ENCODE assay signal across 11 cellular contexts in the genomic region with DNA sequence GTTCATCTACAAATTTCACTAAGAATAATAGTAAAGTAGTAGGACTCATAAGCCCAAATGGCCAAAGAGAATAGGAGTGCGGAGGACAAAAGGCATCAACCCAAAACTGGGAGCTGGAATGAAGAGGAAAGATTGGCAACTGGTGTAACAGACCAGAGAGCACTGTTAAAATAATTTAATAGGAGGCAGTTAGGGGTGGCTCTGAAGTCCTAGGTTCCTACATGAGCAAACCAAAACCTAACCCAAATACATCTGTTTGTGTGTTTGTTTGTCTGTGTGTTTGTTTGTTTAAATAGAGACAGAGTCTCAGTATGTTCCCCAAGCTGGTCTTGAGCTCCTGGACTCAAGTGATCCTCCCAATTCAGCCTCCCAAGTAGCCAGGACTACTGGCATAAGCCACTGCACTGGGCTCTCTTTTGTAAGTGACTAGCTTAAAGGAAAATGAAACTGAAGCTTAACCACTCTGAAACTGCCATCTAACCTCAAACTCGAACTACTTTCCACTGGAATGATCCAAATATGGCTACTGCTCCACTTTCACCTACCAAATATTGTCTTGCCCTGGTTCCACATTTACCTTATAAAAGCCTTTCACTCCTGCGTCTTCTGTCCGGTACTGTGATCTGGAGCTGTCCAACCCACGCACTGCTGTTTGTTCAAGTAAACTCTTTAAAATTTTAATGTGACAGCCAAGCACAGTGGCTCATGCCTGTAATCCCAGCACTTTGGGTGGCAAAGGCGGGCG.
A peak's percentile ranks its signal among the peaks of the same experiment; 100 is the strongest.
DNase-seq lines count a peak whose midpoint lies in the region; ATAC-seq, FAIRE-seq and TF ChIP-seq lines count a peak whose summit lies in the region.
"Had no signal": no experiment of that assay in that cellular context is flagged by ENCODE, and none has a peak within 500 bp of the region (broad histone marks: within the 10 kb centered on the region; RNA-seq: fewer than 3 reads in every experiment).

No MANE protein-coding gene starts in this region.

- H3K9me3 ChIP-seq in liver (ENCODE audit: control insufficient read depth in 4 of 4, low read length in 3 of 4): no peaks in the 10 kb centered on the region
- H3K9me3 ChIP-seq in HepG2 (ENCODE audit: low read length): peaks cover 6% of the 10 kb centered on the region; the same call in 1 of the 2 replicates
- H3K9me3 ChIP-seq in Karpas-422 (ENCODE audit: low read length): no peaks in the 10 kb centered on the region
- H3K9me3 ChIP-seq: SJSA1 had no signal

- ATAC-seq in HepG2 (no peak), HG02870 (IDR thresholded peaks at IDR 0.05; ENCODE audit: unreplicated experiment) (peak; percentile 93)
- ATAC-seq in stimulated activated naive CD8-positive, alpha-beta T cell treated with anti-CD3 and anti-CD28 coated beads, Interleukin-15, Interleukin-2, amounts not matched to agents 100 U/mL and 50 U/mL, for 24 hours: peak; percentile 71
- ATAC-seq: gastroesophageal sphincter had no signal

- no peak for FAIRE-seq in HepG2 (lab: Jason Lieb, UNC)
- FAIRE-seq: HTR-8/SVneo had no signal

- no peak overlapping the region for H3K4me2 ChIP-seq in HepG2 (ENCODE audit: low read depth, low read length)
- H3K4me2 ChIP-seq in Karpas-422 (ENCODE audit: low read depth, low read length, poor library complexity, severe bottlenecking): no peak overlapping the region

- no peak for TF ChIP-seq RAD21 in liver (IDR thresholded peaks at IDR 0.05)
- TF ChIP-seq RAD21 in HepG2 (CRISPR knock-in tag; IDR thresholded peaks at IDR 0.05): no peak

- no peak for DNase-seq in HepG2 (ENCODE audit: low spot score)
- DNase-seq in MV-4-11 (lab: John Stamatoyannopoulos, UW): peak; percentile 82
- no peak for DNase-seq in stimulated activated naive CD8-positive, alpha-beta T cell treated with anti-CD3 and anti-CD28 coated beads, Interleukin-15, Interleukin-2, amounts not matched to agents 100 U/mL and 50 U/mL, for 24 hours
- DNase-seq in activated effector memory CD4-positive, alpha-beta T cell treated with Interleukin-2 at 50 U/mL for 16 hours: no peak
- DNase-seq in Karpas-422: no peak
- no peak for DNase-seq in lower leg skin (ENCODE audit: low spot score in 2 of 2)

- H3K27me3 ChIP-seq in liver (ENCODE audit: control insufficient read depth in 4 of 4, insufficient read depth in 4 of 4, low read length in 3 of 4) (no peaks in the 10 kb centered on the region), HepG2 (ENCODE audit: control insufficient read depth in 1 of 2, insufficient read depth in 2 of 2, low read length in 2 of 2) (no peaks in the 10 kb centered on the region), Karpas-422 (ENCODE audit: low read length) (no peaks in the 10 kb centered on the region)
- H3K27me3 ChIP-seq: gastroesophageal sphincter, SJSA1 had no signal

- TF ChIP-seq POLR2A in HepG2 (IDR thresholded peaks at IDR 0.05; ENCODE audit: insufficient read depth in 1 of 2, low read depth in 2 of 2, low read length in 2 of 2): no peak
- no peak for TF ChIP-seq POLR2A in lower leg skin (IDR thresholded peaks at IDR 0.05)

- no peaks in the 10 kb centered on the region for H4K20me1 ChIP-seq in HepG2 (ENCODE audit: insufficient read depth, low read length)
- no peaks in the 10 kb centered on the region for H4K20me1 ChIP-seq in Karpas-422 (ENCODE audit: insufficient read depth, low read depth, low read length)

- H2AFZ ChIP-seq in HepG2 (ENCODE audit: low read length): no peak overlapping the region
- H2AFZ ChIP-seq in Karpas-422 (ENCODE audit: low read length): no peak overlapping the region

- peaks cover 0 to 6% (median 2%) of the 10 kb centered on the region in 4 donors for H3K4me1 ChIP-seq in liver (ENCODE audit: control insufficient read depth in 4 of 4, insufficient read depth in 4 of 4, low read length in 3 of 4)
- peaks cover 45% of the 10 kb centered on the region for H3K4me1 ChIP-seq in HepG2 (ENCODE audit: insufficient read depth, low read length)
- H3K4me1 ChIP-seq in Karpas-422 (ENCODE audit: low read length): no peaks in the 10 kb centered on the region
- H3K4me1 ChIP-seq: gastroesophageal sphincter had no signal

- no TSS peak for BruUV-seq in HepG2 (replicated peaks; lab: Mats Ljungman, UMichigan)

- WGBS in liver: 77% methylated on average over 7 of the region's 7 CpGs
- 96% methylated on average over 7 of the region's 7 CpGs for WGBS in HepG2 (ENCODE audit: low lambda C conversion rate)
- 76 to 87% methylated on average over 7 of the region's 7 CpGs for WGBS in lower leg skin, 2 donors

- TF ChIP-seq CTCF in liver (IDR thresholded peaks at IDR 0.05; ENCODE audit: low read depth, low read length, missing input control) (no peak), HepG2 (CRISPR knock-in tag; IDR thresholded peaks at IDR 0.05) (no peak), lower leg skin (IDR thresholded peaks at IDR 0.05) (no peak)

- intact Hi-C loops in HepG2 (cut with micrococcal nuclease; ENCODE audit: unreplicated experiment): no loop called here
- intact Hi-C loops in lower leg skin (cut with DNase I; ENCODE audit: low total_unique reads): no loop called here

- H3K36me3 ChIP-seq in liver (ENCODE audit: control insufficient read depth in 4 of 4, insufficient read depth in 3 of 4, low read depth in 1 of 4, low read length in 3 of 4) (no peaks in the 10 kb centered on the region), HepG2 (replicated peaks in 1 of 2; ENCODE audit: control insufficient read depth in 1 of 2, insufficient read depth in 2 of 2, low read length in 2 of 2) (no peaks in the 10 kb centered on the region), Karpas-422 (ENCODE audit: insufficient read depth, low read length) (no peaks in the 10 kb centered on the region)
- H3K36me3 ChIP-seq: gastroesophageal sphincter, SJSA1 had no signal

- H3K4me3 ChIP-seq in liver (ENCODE audit: low read depth in 1 of 3, low read length in 3 of 3): peak overlapping the region in 1 of 3 donors; percentile 29
- H3K4me3 ChIP-seq in HepG2 (replicated peaks in 1 of 3; ENCODE audit: insufficient read depth in 1 of 3, low read depth in 2 of 3, low read length in 3 of 3): no peak overlapping the region
- no peak overlapping the region for H3K4me3 ChIP-seq in Karpas-422 (ENCODE audit: low read length)
- no peak overlapping the region for H3K4me3 ChIP-seq in lower leg skin (ENCODE audit: low read depth, poor library complexity, severe bottlenecking)
- H3K4me3 ChIP-seq: gastroesophageal sphincter, SJSA1 had no signal

- CTCF ChIA-PET in HepG2 (lab: Yijun Ruan, JAX; ENCODE audit: low intra/inter-chr PET ratio, low total read pairs): no interaction called here

- H3K79me2 ChIP-seq in HepG2 (ENCODE audit: insufficient read depth, low read length) (no peaks in the 10 kb centered on the region), Karpas-422 (ENCODE audit: low read length) (no peaks in the 10 kb centered on the region)

- POLR2A ChIA-PET in HepG2 (lab: Yijun Ruan, JAX): interaction anchor here (0.6 to 1.1 kb wide), 3 partner anchors 17 to 432 kb away, joined by 3 to 4 read pairs (median 3); no protein-coding TSS in a partner anchor

- TF ChIP-seq EP300 in HepG2 (IDR thresholded peaks at IDR 0.05; ENCODE audit: low read depth in 2 of 2, low read length in 2 of 2): no peak
- TF ChIP-seq EP300 in HepG2 (CRISPR knock-in tag; IDR thresholded peaks at IDR 0.05; ENCODE audit: borderline replicate concordance): no peak

- in situ Hi-C loops in HepG2 (cut with HindIII; ENCODE audit: extremely low pct_ligation_motif_present, low pct_unique_long_range_greater_than_20kb): no loop called here

- H3K9me2 ChIP-seq in Karpas-422 (replicated peaks; ENCODE audit: insufficient read depth, low read length): no peaks in the 10 kb centered on the region

- H3K27ac ChIP-seq in liver (ENCODE audit: low read depth in 1 of 2, low read length in 2 of 2): no peak overlapping the region
- H3K27ac ChIP-seq in HepG2 (ENCODE audit: extremely low read length, insufficient read depth, low read length): no peak overlapping the region
- H3K27ac ChIP-seq in Karpas-422 (ENCODE audit: low read length): no peak overlapping the region
- H3K27ac ChIP-seq: gastroesophageal sphincter had no signal

- H3K9ac ChIP-seq in liver (ENCODE audit: low read depth in 1 of 2, low read length in 2 of 2) (no peak overlapping the region), HepG2 (ENCODE audit: insufficient read depth, low read depth, low read length) (no peak overlapping the region), Karpas-422 (ENCODE audit: low read length) (no peak overlapping the region)

TF ChIP-seq in liver, 16 proteins besides CTCF, POLR2A, EP300 and RAD21 (continues in another document):
- TF ChIP-seq HNF4A (conservative IDR thresholded peaks at IDR 0.05): no peak
- TF ChIP-seq SP1 (IDR thresholded peaks at IDR 0.05): peak; percentile 14
- no peak for TF ChIP-seq HNF4G (IDR thresholded peaks at IDR 0.05)
- TF ChIP-seq RXRA (IDR thresholded peaks at IDR 0.05): no peak

TF ChIP-seq in HepG2, 621 proteins besides CTCF, POLR2A, EP300 and RAD21:
- no peak for TF ChIP-seq ZNF256 (CRISPR knock-in tag; conservative IDR thresholded peaks at IDR 0.05)
- TF ChIP-seq, protein P1, sequence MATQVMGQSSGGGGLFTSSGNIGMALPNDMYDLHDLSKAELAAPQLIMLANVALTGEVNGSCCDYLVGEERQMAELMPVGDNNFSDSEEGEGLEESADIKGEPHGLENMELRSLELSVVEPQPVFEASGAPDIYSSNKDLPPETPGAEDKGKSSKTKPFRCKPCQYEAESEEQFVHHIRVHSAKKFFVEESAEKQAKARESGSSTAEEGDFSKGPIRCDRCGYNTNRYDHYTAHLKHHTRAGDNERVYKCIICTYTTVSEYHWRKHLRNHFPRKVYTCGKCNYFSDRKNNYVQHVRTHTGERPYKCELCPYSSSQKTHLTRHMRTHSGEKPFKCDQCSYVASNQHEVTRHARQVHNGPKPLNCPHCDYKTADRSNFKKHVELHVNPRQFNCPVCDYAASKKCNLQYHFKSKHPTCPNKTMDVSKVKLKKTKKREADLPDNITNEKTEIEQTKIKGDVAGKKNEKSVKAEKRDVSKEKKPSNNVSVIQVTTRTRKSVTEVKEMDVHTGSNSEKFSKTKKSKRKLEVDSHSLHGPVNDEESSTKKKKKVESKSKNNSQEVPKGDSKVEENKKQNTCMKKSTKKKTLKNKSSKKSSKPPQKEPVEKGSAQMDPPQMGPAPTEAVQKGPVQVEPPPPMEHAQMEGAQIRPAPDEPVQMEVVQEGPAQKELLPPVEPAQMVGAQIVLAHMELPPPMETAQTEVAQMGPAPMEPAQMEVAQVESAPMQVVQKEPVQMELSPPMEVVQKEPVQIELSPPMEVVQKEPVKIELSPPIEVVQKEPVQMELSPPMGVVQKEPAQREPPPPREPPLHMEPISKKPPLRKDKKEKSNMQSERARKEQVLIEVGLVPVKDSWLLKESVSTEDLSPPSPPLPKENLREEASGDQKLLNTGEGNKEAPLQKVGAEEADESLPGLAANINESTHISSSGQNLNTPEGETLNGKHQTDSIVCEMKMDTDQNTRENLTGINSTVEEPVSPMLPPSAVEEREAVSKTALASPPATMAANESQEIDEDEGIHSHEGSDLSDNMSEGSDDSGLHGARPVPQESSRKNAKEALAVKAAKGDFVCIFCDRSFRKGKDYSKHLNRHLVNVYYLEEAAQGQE (IDR thresholded peaks at IDR 0.05; ENCODE audit: borderline replicate concordance in 1 of 2, low read depth in 1 of 2, low read length in 2 of 2): peak in 1 of 2 experiments; percentile 63; a peak in 1 of 4 replicates
